1 cellular context compared by ENCODE assay signal in genomic region chr14:101600336-101600890, GRCh38.
TF ChIP-seq lines count a peak whose summit lies in the region.

No MANE protein-coding gene starts in this region.

TF ChIP-seq in HepG2, 621 proteins besides CTCF, POLR2A, EP300 and RAD21:
- TF ChIP-seq ZNF263 (CRISPR knock-in tag; IDR thresholded peaks at IDR 0.05) (no peak), ZNF629 (CRISPR knock-in tag; conservative IDR thresholded peaks at IDR 0.05) (no peak), ATF2 (CRISPR knock-in tag; IDR thresholded peaks at IDR 0.05) (no peak), HOXA7 (CRISPR knock-in tag; IDR thresholded peaks at IDR 0.05) (no peak), ZFY (CRISPR knock-in tag; IDR thresholded peaks at IDR 0.05) (no peak), ZFAT (CRISPR knock-in tag; conservative IDR thresholded peaks at IDR 0.05) (no peak)
